18 cellular contexts compared by ENCODE assay signal in the genomic region with DNA sequence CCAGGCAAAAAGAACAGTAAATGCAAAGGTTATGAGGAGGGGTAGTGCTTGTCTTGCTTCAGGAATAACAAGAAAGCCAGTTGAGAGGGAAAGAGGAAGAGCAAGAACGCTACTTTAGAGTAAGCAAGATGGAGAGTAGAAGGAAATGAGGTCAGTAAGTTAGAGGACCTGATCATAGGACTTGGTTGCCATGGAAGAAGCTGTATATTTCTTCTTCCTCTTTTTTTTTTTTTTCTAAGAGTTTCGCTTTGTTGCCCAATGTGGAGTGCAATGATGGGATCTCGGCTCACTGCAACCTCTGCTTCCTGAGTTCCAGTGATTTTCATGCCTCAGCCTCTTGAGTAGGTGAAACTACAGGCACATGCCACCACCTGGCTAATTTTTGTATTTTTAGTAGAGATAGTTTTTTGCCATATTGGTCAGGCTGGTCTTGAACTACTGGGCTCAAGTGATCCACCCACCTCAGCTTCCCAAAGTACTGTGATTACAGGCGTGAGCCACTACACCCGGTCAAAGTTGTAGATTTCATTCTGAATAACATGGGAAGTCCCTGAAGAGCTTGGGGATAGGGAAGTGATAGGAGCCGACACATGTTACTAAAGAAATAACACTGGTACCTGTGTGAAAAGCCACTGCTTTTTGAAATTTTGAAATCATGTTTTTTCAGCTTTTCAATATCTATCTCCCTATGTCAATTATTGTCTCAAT.
A peak's percentile ranks its signal among the peaks of the same experiment; 100 is the strongest.
DNase-seq lines count a peak whose midpoint lies in the region; ATAC-seq and TF ChIP-seq lines count a peak whose summit lies in the region.
"Had no signal": no experiment of that assay in that cellular context is flagged by ENCODE, and none has a peak within 500 bp of the region (broad histone marks: within the 10 kb centered on the region; RNA-seq: fewer than 3 reads in every experiment).

No MANE protein-coding gene starts in this region.

- no TSS peak for BruUV-seq in mammary epithelial cell (replicated peaks; lab: Mats Ljungman, UMichigan)

- H3K4me2 ChIP-seq in OCI-LY3 (ENCODE audit: low read length) = peak overlapping the region; percentile 35
- H3K4me2 ChIP-seq in fibroblast of lung (ENCODE audit: extremely low read depth, insufficient read depth, low read length) = no peak overlapping the region
- H3K4me2 ChIP-seq in mammary epithelial cell (ENCODE audit: insufficient read depth, low read depth, low read length) = no peak overlapping the region
- H3K4me2 ChIP-seq: PC-9 had no signal

- TF ChIP-seq CTCF in left ventricle myocardium inferior (IDR thresholded peaks at IDR 0.05; ENCODE audit: borderline replicate concordance) (no peak), OCI-LY3 (IDR thresholded peaks at IDR 0.05; ENCODE audit: low read depth, low read length) (no peak), fibroblast of lung (conservative IDR thresholded peaks at IDR 0.05 in 1 of 2, IDR thresholded peaks at IDR 0.05 in 1 of 2; ENCODE audit: low read depth in 1 of 2, low read length in 2 of 2) (no peak), mammary epithelial cell (conservative IDR thresholded peaks at IDR 0.05 in 1 of 2, IDR thresholded peaks at IDR 0.05 in 1 of 2; ENCODE audit: extremely low read depth in 1 of 2, insufficient read depth in 1 of 2, low read depth in 1 of 2, low read length in 2 of 2) (no peak)

- H3K27me3 ChIP-seq in left ventricle myocardium inferior (ENCODE audit: low read depth) (no peaks in the 10 kb centered on the region), OCI-LY3 (ENCODE audit: low read depth, low read length) (no peaks in the 10 kb centered on the region), fibroblast of lung (ENCODE audit: control insufficient read depth, insufficient read depth, low read length) (no peaks in the 10 kb centered on the region), aorta (ENCODE audit: control insufficient read depth in 1 of 2, insufficient read depth in 2 of 2, low read length in 1 of 2) (no peaks in the 10 kb centered on the region), mammary epithelial cell (ENCODE audit: insufficient read depth, low read length) (no peaks in the 10 kb centered on the region)

- H3K27ac ChIP-seq in left ventricle myocardium inferior (replicated peaks) = no peak overlapping the region
- no peak overlapping the region for H3K27ac ChIP-seq in OCI-LY3 (ENCODE audit: low read length)
- H3K27ac ChIP-seq in fibroblast of lung (ENCODE audit: insufficient read depth, low read length) = peak overlapping the region; percentile 11
- no peak overlapping the region for H3K27ac ChIP-seq in aorta (ENCODE audit: low read depth in 1 of 2, low read length in 2 of 2)
- H3K27ac ChIP-seq in mammary epithelial cell (ENCODE audit: insufficient read depth, low read depth, low read length) = no peak overlapping the region
- H3K27ac ChIP-seq: C4-2B, PC-9, thoracic aorta, WERI-Rb-1 had no signal

- peak; percentile 71 for ATAC-seq in Right ventricle myocardium superior (ENCODE audit: poor library complexity)
- ATAC-seq in aorta (ENCODE audit: low FRiP score) = peak; percentile 41
- no peak for ATAC-seq in GM21786 (IDR thresholded peaks at IDR 0.05; ENCODE audit: unreplicated experiment)
- ATAC-seq: activated T-cell treated with anti-CD3 and anti-CD28 coated beads, Interleukin-2, amount 50 U/mL, for 4 hours had no signal

- H3K36me3 ChIP-seq in left ventricle myocardium inferior (no peaks in the 10 kb centered on the region), OCI-LY3 (replicated peaks; ENCODE audit: low read depth, low read length) (no peaks in the 10 kb centered on the region), fibroblast of lung (ENCODE audit: control insufficient read depth, insufficient read depth, low read length) (no peaks in the 10 kb centered on the region), aorta (ENCODE audit: control insufficient read depth in 1 of 2, insufficient read depth in 2 of 2, low read length in 1 of 2) (no peaks in the 10 kb centered on the region), mammary epithelial cell (ENCODE audit: insufficient read depth, low read length) (no peaks in the 10 kb centered on the region)
- H3K36me3 ChIP-seq: thoracic aorta, WERI-Rb-1 had no signal

- H4K20me1 ChIP-seq in OCI-LY3 (ENCODE audit: insufficient read depth, low read length) = no peaks in the 10 kb centered on the region
- H4K20me1 ChIP-seq in fibroblast of lung (ENCODE audit: control insufficient read depth, extremely low read depth, insufficient read depth, low read length) = no peaks in the 10 kb centered on the region
- H4K20me1 ChIP-seq in mammary epithelial cell (ENCODE audit: insufficient read depth, low read length) = no peaks in the 10 kb centered on the region

- H2AFZ ChIP-seq in OCI-LY3 (ENCODE audit: low read depth, low read length) = peak overlapping the region; percentile 71; the same call in 1 of the 2 replicates
- no peak overlapping the region for H2AFZ ChIP-seq in fibroblast of lung (ENCODE audit: low read length)
- H2AFZ ChIP-seq in mammary epithelial cell (ENCODE audit: low read depth, low read length) = no peak overlapping the region
- H2AFZ ChIP-seq: PC-9 had no signal

- H3K9ac ChIP-seq in OCI-LY3 (ENCODE audit: low read length) (no peak overlapping the region), fibroblast of lung (ENCODE audit: insufficient read depth, low read length) (no peak overlapping the region), mammary epithelial cell (ENCODE audit: insufficient read depth, low read length) (no peak overlapping the region)

- H3K79me2 ChIP-seq in OCI-LY3 (ENCODE audit: low read length) (no peaks in the 10 kb centered on the region), fibroblast of lung (ENCODE audit: control insufficient read depth, insufficient read depth, low read length) (no peaks in the 10 kb centered on the region), mammary epithelial cell (ENCODE audit: insufficient read depth, low read length) (no peaks in the 10 kb centered on the region)

- DNase-seq in Right ventricle myocardium superior (no peak), left ventricle myocardium inferior (no peak), fibroblast of lung (ENCODE audit: low read depth in 2 of 2) (no peak), aorta (no peak), GM19240 (ENCODE audit: insufficient read length, low spot score) (no peak), mammary epithelial cell (no peak)
- DNase-seq: activated CD4-positive, alpha-beta memory T cell treated with anti-CD3 and anti-CD28 coated beads, Interleukin-2, amount 10 ng/mL, durations not matched to agents 7 days and 5 days; activated T-cell treated with anti-CD3 and anti-CD28 coated beads, Interleukin-2, amount 50 U/mL, for 4 hours; H7; mesendoderm; NCI-H1105; NCI-H526; PC-9; WERI-Rb-1 had no signal

- intact Hi-C loops in Right ventricle myocardium superior (cut with DNase I) (no loop called here), left ventricle myocardium inferior (cut with micrococcal nuclease) (no loop called here), aorta (cut with DNase I) (no loop called here), mammary epithelial cell (cut with micrococcal nuclease) (no loop called here)

- WGBS in aorta, 2 donors = 85 to 88% methylated on average over 6 of the region's 6 CpGs
- 73% methylated on average over 6 of the region's 6 CpGs for WGBS in mammary epithelial cell (ENCODE audit: low coverage, missing lambda C conversion rate)

- H3K4me1 ChIP-seq in left ventricle myocardium inferior (no peaks in the 10 kb centered on the region), OCI-LY3 (ENCODE audit: low read length) (peaks cover 14% of the 10 kb centered on the region), fibroblast of lung (ENCODE audit: control insufficient read depth, extremely low read depth, insufficient read depth, low read length) (no peaks in the 10 kb centered on the region), aorta (ENCODE audit: control insufficient read depth in 1 of 2, insufficient read depth in 2 of 2, low read length in 2 of 2) (no peaks in the 10 kb centered on the region), mammary epithelial cell (ENCODE audit: insufficient read depth, low read length) (no peaks in the 10 kb centered on the region)

- in situ Hi-C loops in mammary epithelial cell (cut with MboI; ENCODE audit: low sequenced_read_pairs in 2 of 2) = no loop called here

- no peaks in the 10 kb centered on the region for H3K9me3 ChIP-seq in left ventricle myocardium inferior (replicated peaks)
- H3K9me3 ChIP-seq in OCI-LY3 (ENCODE audit: insufficient read depth, low read length) = no peaks in the 10 kb centered on the region
- no peaks in the 10 kb centered on the region for H3K9me3 ChIP-seq in fibroblast of lung (ENCODE audit: control insufficient read depth, insufficient read depth, low read depth, low read length)
- no peaks in the 10 kb centered on the region for H3K9me3 ChIP-seq in aorta (ENCODE audit: control insufficient read depth, low read length)
- no peaks in the 10 kb centered on the region for H3K9me3 ChIP-seq in mammary epithelial cell (replicated peaks; ENCODE audit: insufficient read depth, low read length)
- H3K9me3 ChIP-seq: thoracic aorta had no signal

- CTCF ChIA-PET in mammary epithelial cell (lab: Charles Lee; ENCODE audit: low non-redundant PET) = no interaction called here

- H3K4me3 ChIP-seq in left ventricle myocardium inferior = no peak overlapping the region
- H3K4me3 ChIP-seq in OCI-LY3 (ENCODE audit: low read length) = no peak overlapping the region
- no peak overlapping the region for H3K4me3 ChIP-seq in fibroblast of lung (replicated peaks in 1 of 4; ENCODE audit: control extremely low read depth in 1 of 4, insufficient read depth in 1 of 4, low read depth in 3 of 4, low read length in 4 of 4)
- no peak overlapping the region for H3K4me3 ChIP-seq in aorta (ENCODE audit: low read length in 2 of 2)
- H3K4me3 ChIP-seq in mammary epithelial cell (replicated peaks in 1 of 3; ENCODE audit: insufficient read depth in 1 of 3, low read depth in 2 of 3, low read length in 3 of 3) = no peak overlapping the region
- H3K4me3 ChIP-seq: PC-9, thoracic aorta had no signal

- dilution Hi-C loops in mammary epithelial cell (cut with HindIII; ENCODE audit: low sequenced_read_pairs) = no loop called here
